11 cellular contexts compared by ENCODE assay signal in genomic region chr10:111338798-111339197, GRCh38.
DNase-seq lines count a peak whose midpoint lies in the region; ATAC-seq and TF ChIP-seq lines count a peak whose summit lies in the region.
"Had no signal": no experiment of that assay in that cellular context is flagged by ENCODE, and none has a peak within 500 bp of the region (broad histone marks: within the 10 kb centered on the region; RNA-seq: fewer than 3 reads in every experiment).

No MANE protein-coding gene starts in this region.

- H3K27ac Mint-ChIP-seq in natural killer cell (no peak overlapping the region), type B pancreatic cell (no peak overlapping the region)
- H3K27ac Mint-ChIP-seq: stimulated activated naive CD8-positive, alpha-beta T cell treated with anti-CD3 and anti-CD28 coated beads, Interleukin-15, Interleukin-2, amounts not matched to agents 100 ng/mL and 50 ng/mL, for 24 hours had no signal

- no peak for TF ChIP-seq POLR2A in thyroid gland (IDR thresholded peaks at IDR 0.05)

- peak; percentile 40 to 44 for DNase-seq in thyroid gland
- no peak for DNase-seq in natural killer cell
- DNase-seq in type B pancreatic cell (ENCODE audit: extremely low spot score, unreplicated experiment) = no peak
- DNase-seq in GM10266 (ENCODE audit: extremely low spot score) = no peak
- DNase-seq: KG1, NCI-H510A treated with DMSO at 0.1 percent for 48 hours had no signal

- H3K4me1 Mint-ChIP-seq in natural killer cell (no peaks in the 10 kb centered on the region), type B pancreatic cell (ENCODE audit: unreplicated experiment) (no peaks in the 10 kb centered on the region)

- WGBS in thyroid gland, 2 donors = 71 to 76% methylated on average over 5 of the region's 5 CpGs

- H3K27me3 ChIP-seq in thyroid gland = no peaks in the 10 kb centered on the region
- H3K27me3 ChIP-seq: ascending aorta had no signal

- no peak overlapping the region for H3K4me3 ChIP-seq in thyroid gland (replicated peaks in 1 of 3)
- H3K4me3 ChIP-seq: ascending aorta had no signal

- no peak for TF ChIP-seq CTCF in thyroid gland (IDR thresholded peaks at IDR 0.05)
- TF ChIP-seq CTCF in natural killer cell (IDR thresholded peaks at IDR 0.05) = no peak
- no peak for TF ChIP-seq CTCF in type B pancreatic cell (conservative IDR thresholded peaks at IDR 0.05)
- TF ChIP-seq CTCF in GM10266 (IDR thresholded peaks at IDR 0.05; ENCODE audit: control insufficient read depth, insufficient read depth, low read depth, missing control alignments) = no peak

- peak; percentile 81 for ATAC-seq in GM19025 (IDR thresholded peaks at IDR 0.05; ENCODE audit: low read depth, unreplicated experiment)
- ATAC-seq in GM21786 (IDR thresholded peaks at IDR 0.05; ENCODE audit: unreplicated experiment) = peak; percentile 87
- peak; percentile 90 for ATAC-seq in HG03280 (IDR thresholded peaks at IDR 0.05; ENCODE audit: unreplicated experiment)
- ATAC-seq in natural killer cell = no peak

- intact Hi-C loops in thyroid gland (cut with DNase I) = no loop called here
- intact Hi-C loops in natural killer cell (cut with micrococcal nuclease) = no loop called here

- H3K4me1 ChIP-seq in thyroid gland = peaks cover 4 to 15% of the 10 kb centered on the region in 2 donors
- H3K4me1 ChIP-seq: ascending aorta had no signal

- H3K4me3 Mint-ChIP-seq in natural killer cell (no peak overlapping the region), type B pancreatic cell (no peak overlapping the region)
- H3K4me3 Mint-ChIP-seq: stimulated activated naive CD8-positive, alpha-beta T cell treated with anti-CD3 and anti-CD28 coated beads, Interleukin-15, Interleukin-2, amounts not matched to agents 100 ng/mL and 50 ng/mL, for 24 hours had no signal

- H3K36me3 Mint-ChIP-seq in natural killer cell (no peaks in the 10 kb centered on the region), type B pancreatic cell (peaks cover 4% of the 10 kb centered on the region)

- H3K9me3 ChIP-seq in thyroid gland = no peaks in the 10 kb centered on the region
- H3K9me3 ChIP-seq: ascending aorta had no signal

- no peaks in the 10 kb centered on the region for H3K36me3 ChIP-seq in thyroid gland
- H3K36me3 ChIP-seq: ascending aorta had no signal

- H3K27me3 Mint-ChIP-seq in natural killer cell (ENCODE audit: low read depth in 2 of 2) = no peaks in the 10 kb centered on the region
- H3K27me3 Mint-ChIP-seq in type B pancreatic cell = peaks cover 6% of the 10 kb centered on the region

- H3K27ac ChIP-seq in thyroid gland = no peak overlapping the region
- H3K27ac ChIP-seq: ascending aorta had no signal

- H3K9me3 Mint-ChIP-seq in natural killer cell (peaks cover 8 to 14% of the 10 kb centered on the region in 2 donors), type B pancreatic cell (peaks cover 10% of the 10 kb centered on the region)

Comparison
In these comparisons a context has a peak if more than half of its experiments do, and no peak if none do; other contexts are left out.
1. ATAC-seq: peak in GM19025 (single experiment), GM21786 (single experiment) and HG03280 (single experiment); none in natural killer cell (0 of 3).
2. DNase-seq: peak in thyroid gland (2 of 2); none in natural killer cell (single experiment), type B pancreatic cell (single experiment) and GM10266 (single experiment).